Comparison of ENCODE assay signal across 16 cellular contexts in genomic region chr2:43560231-43560547, GRCh38. TPM values are rescaled to one million over a fixed set of nuclear protein-coding genes. Genes with fewer than 3 reads are reported as not detected.
DNase-seq lines count a peak whose midpoint lies in the region; ATAC-seq and TF ChIP-seq lines count a peak whose summit lies in the region.
"Had no signal": no experiment of that assay in that cellular context is flagged by ENCODE, and none has a peak within 500 bp of the region (broad histone marks: within the 10 kb centered on the region; RNA-seq: fewer than 3 reads in every experiment).

No MANE protein-coding gene starts in this region.

- H3K27me3 Mint-ChIP-seq in activated T-cell treated with anti-CD3 and anti-CD28 coated beads, Interleukin-2, amount 50 U/mL, for 24 hours = no peaks in the 10 kb centered on the region
- H3K27me3 Mint-ChIP-seq in CD4-positive, alpha-beta T cell = no peaks in the 10 kb centered on the region
- no peaks in the 10 kb centered on the region for H3K27me3 Mint-ChIP-seq in activated naive CD8-positive, alpha-beta T cell treated with anti-CD3 and anti-CD28 coated beads, Interleukin-2, amount 50 U/mL, for 24 hours
- H3K27me3 Mint-ChIP-seq: IgD-negative memory B cell had no signal

- peaks cover 51% of the 10 kb centered on the region for H3K36me3 ChIP-seq in OCI-LY3 (replicated peaks; ENCODE audit: low read depth, low read length)

- H3K27me3 ChIP-seq in CD4-positive, alpha-beta T cell (ENCODE audit: control insufficient read depth, insufficient read depth, low read length) = no peaks in the 10 kb centered on the region
- H3K27me3 ChIP-seq in OCI-LY3 (ENCODE audit: low read depth, low read length) = no peaks in the 10 kb centered on the region

- peaks cover 20% of the 10 kb centered on the region for H3K4me1 ChIP-seq in OCI-LY3 (ENCODE audit: low read length)

- H3K4me1 Mint-ChIP-seq in activated T-cell treated with anti-CD3 and anti-CD28 coated beads, Interleukin-2, amount 50 U/mL, for 24 hours (ENCODE audit: low read depth) = peaks cover 56% of the 10 kb centered on the region
- peaks cover 30% of the 10 kb centered on the region for H3K4me1 Mint-ChIP-seq in CD4-positive, alpha-beta T cell (ENCODE audit: low read depth)
- H3K4me1 Mint-ChIP-seq in activated naive CD8-positive, alpha-beta T cell treated with anti-CD3 and anti-CD28 coated beads, Interleukin-2, amount 50 U/mL, for 24 hours = peaks cover 33% of the 10 kb centered on the region
- H3K4me1 Mint-ChIP-seq: CD14-positive monocyte, IgD-negative memory B cell had no signal

- POLR2A ChIA-PET in CD4-positive, alpha-beta T cell (lab: Charles Lee) = no interaction called here

- H3K27ac ChIP-seq in CD4-positive, alpha-beta T cell (ENCODE audit: low read depth, low read length) = no peak overlapping the region
- peak overlapping the region; percentile 60 for H3K27ac ChIP-seq in OCI-LY3 (ENCODE audit: low read length)

- no peaks in the 10 kb centered on the region for H3K9me3 Mint-ChIP-seq in activated T-cell treated with anti-CD3 and anti-CD28 coated beads, Interleukin-2, amount 50 U/mL, for 24 hours
- H3K9me3 Mint-ChIP-seq in CD4-positive, alpha-beta T cell = no peaks in the 10 kb centered on the region
- no peaks in the 10 kb centered on the region for H3K9me3 Mint-ChIP-seq in activated naive CD8-positive, alpha-beta T cell treated with anti-CD3 and anti-CD28 coated beads, Interleukin-2, amount 50 U/mL, for 24 hours
- H3K9me3 Mint-ChIP-seq: CD14-positive monocyte, IgD-negative memory B cell had no signal

- H3K79me2 ChIP-seq in OCI-LY3 (ENCODE audit: low read length) = no peaks in the 10 kb centered on the region

- peak overlapping the region; percentile 52 for H3K4me2 ChIP-seq in OCI-LY3 (ENCODE audit: low read length)

- peak overlapping the region; percentile 15; the same call in 1 of the 2 replicates for H3K9ac ChIP-seq in OCI-LY3 (ENCODE audit: low read length)

- intact Hi-C loops in CD4-positive, alpha-beta T cell (cut with DNase I, micrococcal nuclease) = no loop called here

- TF ChIP-seq CTCF in CD4-positive, alpha-beta T cell (IDR thresholded peaks at IDR 0.05) = no peak
- TF ChIP-seq CTCF in OCI-LY3 (IDR thresholded peaks at IDR 0.05; ENCODE audit: low read depth, low read length) = no peak

- no peak overlapping the region for H2AFZ ChIP-seq in OCI-LY3 (ENCODE audit: low read depth, low read length)

- no peak overlapping the region for H3K4me3 Mint-ChIP-seq in activated T-cell treated with anti-CD3 and anti-CD28 coated beads, Interleukin-2, amount 50 U/mL, for 24 hours
- no peak overlapping the region for H3K4me3 Mint-ChIP-seq in CD4-positive, alpha-beta T cell
- peak overlapping the region; percentile 29 for H3K4me3 Mint-ChIP-seq in activated naive CD8-positive, alpha-beta T cell treated with anti-CD3 and anti-CD28 coated beads, Interleukin-2, amount 50 U/mL, for 24 hours
- H3K4me3 Mint-ChIP-seq: CD14-positive monocyte, IgD-negative memory B cell had no signal

- ATAC-seq in CD4-positive, alpha-beta T cell (ENCODE audit: poor library complexity) = no peak
- ATAC-seq in activated naive CD8-positive, alpha-beta T cell treated with anti-CD3 and anti-CD28 coated beads, Interleukin-2, amount 50 U/mL, for 24 hours = no peak
- ATAC-seq in HG03460 (IDR thresholded peaks at IDR 0.05; ENCODE audit: unreplicated experiment) (no peak), GM21528 (IDR thresholded peaks at IDR 0.05; ENCODE audit: low FRiP score, unreplicated experiment) (no peak)

- CTCF ChIA-PET in CD4-positive, alpha-beta T cell (lab: Charles Lee) = interaction anchor here (1.4 kb wide), 2 partner anchors 10 to 34 kb away, joined by 3 to 7 read pairs; no protein-coding TSS in a partner anchor

- no peaks in the 10 kb centered on the region for H3K9me3 ChIP-seq in CD4-positive, alpha-beta T cell (ENCODE audit: control insufficient read depth, low read length)
- H3K9me3 ChIP-seq in OCI-LY3 (ENCODE audit: insufficient read depth, low read length) = no peaks in the 10 kb centered on the region

- no peaks in the 10 kb centered on the region for H4K20me1 ChIP-seq in OCI-LY3 (ENCODE audit: insufficient read depth, low read length)

- peaks cover 90% of the 10 kb centered on the region for H3K36me3 Mint-ChIP-seq in activated T-cell treated with anti-CD3 and anti-CD28 coated beads, Interleukin-2, amount 50 U/mL, for 24 hours (ENCODE audit: low read depth)
- peaks cover 77% of the 10 kb centered on the region for H3K36me3 Mint-ChIP-seq in CD4-positive, alpha-beta T cell (ENCODE audit: low read depth)
- peaks cover 42% of the 10 kb centered on the region for H3K36me3 Mint-ChIP-seq in activated naive CD8-positive, alpha-beta T cell treated with anti-CD3 and anti-CD28 coated beads, Interleukin-2, amount 50 U/mL, for 24 hours (ENCODE audit: low read depth)

- no peak for DNase-seq in activated T-cell treated with anti-CD3 and anti-CD28 coated beads, Interleukin-2, amount 50 U/mL, for 24 hours
- no peak for DNase-seq in activated T-cell treated with anti-CD3 and anti-CD28 coated beads, Interleukin-2, amount 50 U/mL, for 1 hour
- DNase-seq in CD4-positive, alpha-beta T cell = no peak
- no peak for DNase-seq in activated naive CD8-positive, alpha-beta T cell treated with anti-CD3 and anti-CD28 coated beads, Interleukin-2, amount 50 U/mL, for 24 hours
- DNase-seq in dermis blood vessel endothelial cell = no peak
- DNase-seq: Calu3, DMS79, NCI-H1436, NCI-H2029 treated with DMSO at 0.1 percent for 48 hours, NCI-H510A treated with DMSO at 0.1 percent for 48 hours, SIG-M5 had no signal

- H3K27ac Mint-ChIP-seq in activated T-cell treated with anti-CD3 and anti-CD28 coated beads, Interleukin-2, amount 50 U/mL, for 24 hours = peak overlapping the region; percentile 92
- H3K27ac Mint-ChIP-seq in CD4-positive, alpha-beta T cell = peak overlapping the region; percentile 67
- H3K27ac Mint-ChIP-seq in activated naive CD8-positive, alpha-beta T cell treated with anti-CD3 and anti-CD28 coated beads, Interleukin-2, amount 50 U/mL, for 24 hours = peak overlapping the region; percentile 80
- H3K27ac Mint-ChIP-seq: IgD-negative memory B cell had no signal

- peak overlapping the region; percentile 32 for H3K4me3 ChIP-seq in OCI-LY3 (ENCODE audit: low read length)

RNA-seq across cellular contexts. Expression of gene THADA, which starts 35.6 kb away (rescaled TPM):
- total RNA-seq in CD4-positive, alpha-beta T cell = 10 to 100 TPM; 29.3 to 32.9 TPM
- total RNA-seq in dermis blood vessel endothelial cell = 25.0 and 26.9 TPM in 2 replicates
